1 cellular context compared by ENCODE assay signal in the genomic region with DNA sequence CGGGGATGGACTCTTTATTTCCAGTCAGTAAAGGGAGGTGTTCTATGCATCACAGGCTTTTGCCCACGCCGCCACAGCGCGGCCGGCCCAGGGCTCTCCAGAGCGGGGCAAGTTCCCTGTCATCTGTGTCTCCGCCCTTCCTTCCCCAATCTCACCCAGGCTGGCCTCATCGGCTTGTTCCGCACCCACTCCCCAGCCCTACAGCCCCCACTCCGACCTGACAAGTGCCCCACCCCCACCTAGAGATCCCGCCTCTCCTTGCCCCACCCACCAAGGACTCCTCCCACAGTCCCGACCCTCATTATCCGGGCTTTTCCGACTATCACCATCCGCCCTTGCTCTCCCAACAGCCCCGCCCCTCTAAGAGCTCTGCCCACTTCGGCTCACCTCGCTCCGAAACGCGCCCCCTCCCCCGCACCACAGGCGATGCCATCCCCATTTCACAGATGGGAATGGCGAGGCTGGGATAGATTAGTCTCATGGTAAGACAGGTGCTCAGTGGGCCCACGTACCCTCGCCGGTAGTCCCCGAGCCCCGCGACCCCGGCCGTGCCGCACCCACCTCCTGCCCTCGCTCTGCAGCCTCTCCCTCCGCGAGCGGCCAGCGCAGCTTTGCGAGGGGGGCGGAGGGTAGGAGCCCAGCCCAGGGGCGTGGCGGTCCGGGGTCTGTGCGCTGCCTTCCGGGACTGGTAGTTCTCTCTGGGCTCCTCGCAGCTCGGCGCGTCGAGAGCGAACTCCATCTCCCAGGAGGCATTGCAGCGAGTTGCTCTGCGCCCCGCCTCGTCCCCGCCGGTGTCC.
A peak's percentile ranks its signal among the peaks of the same experiment; 100 is the strongest.
TF ChIP-seq lines count a peak whose summit lies in the region.

A gene with protein sequence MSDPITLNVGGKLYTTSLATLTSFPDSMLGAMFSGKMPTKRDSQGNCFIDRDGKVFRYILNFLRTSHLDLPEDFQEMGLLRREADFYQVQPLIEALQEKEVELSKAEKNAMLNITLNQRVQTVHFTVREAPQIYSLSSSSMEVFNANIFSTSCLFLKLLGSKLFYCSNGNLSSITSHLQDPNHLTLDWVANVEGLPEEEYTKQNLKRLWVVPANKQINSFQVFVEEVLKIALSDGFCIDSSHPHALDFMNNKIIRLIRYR (minus strand): TSS at position 615 of the 797 bp plus-strand sequence. CDS start 14,072 bp downstream, outside the sequence.

TF ChIP-seq in HepG2, 621 proteins besides CTCF, POLR2A, EP300 and RAD21 (continued from another document and continues in another):
- no peak for TF ChIP-seq ZNF563 (CRISPR knock-in tag; IDR thresholded peaks at IDR 0.05)
- no peak for TF ChIP-seq ZC3H13 (CRISPR knock-in tag; IDR thresholded peaks at IDR 0.05)
- TF ChIP-seq ZNF619 (CRISPR knock-in tag; IDR thresholded peaks at IDR 0.05), result no peak; the same call in 1 of the 2 replicates
- TF ChIP-seq FOXK1 (CRISPR knock-in tag; IDR thresholded peaks at IDR 0.05; ENCODE audit: borderline replicate concordance, low read depth), result peak; percentile 61
- no peak for TF ChIP-seq ZNF557 (CRISPR knock-in tag; IDR thresholded peaks at IDR 0.05)
- TF ChIP-seq ZNF17 (CRISPR knock-in tag; IDR thresholded peaks at IDR 0.05), result no peak
- TF ChIP-seq ZBTB21 (CRISPR knock-in tag; IDR thresholded peaks at IDR 0.05), result no peak
- no peak for TF ChIP-seq MBD4 (IDR thresholded peaks at IDR 0.05; ENCODE audit: borderline replicate concordance, low read length)
- TF ChIP-seq SRY (CRISPR knock-in tag; IDR thresholded peaks at IDR 0.05), result peak; percentile 52; the same call in 1 of the 2 replicates
- TF ChIP-seq, protein P1, sequence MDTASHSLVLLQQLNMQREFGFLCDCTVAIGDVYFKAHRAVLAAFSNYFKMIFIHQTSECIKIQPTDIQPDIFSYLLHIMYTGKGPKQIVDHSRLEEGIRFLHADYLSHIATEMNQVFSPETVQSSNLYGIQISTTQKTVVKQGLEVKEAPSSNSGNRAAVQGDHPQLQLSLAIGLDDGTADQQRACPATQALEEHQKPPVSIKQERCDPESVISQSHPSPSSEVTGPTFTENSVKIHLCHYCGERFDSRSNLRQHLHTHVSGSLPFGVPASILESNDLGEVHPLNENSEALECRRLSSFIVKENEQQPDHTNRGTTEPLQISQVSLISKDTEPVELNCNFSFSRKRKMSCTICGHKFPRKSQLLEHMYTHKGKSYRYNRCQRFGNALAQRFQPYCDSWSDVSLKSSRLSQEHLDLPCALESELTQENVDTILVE (CRISPR knock-in tag; IDR thresholded peaks at IDR 0.05), result peak; percentile 54; the same call in 1 of the 2 replicates
- peak; percentile 46; the same call in 1 of the 2 replicates for TF ChIP-seq FOSL2 (CRISPR knock-in tag; IDR thresholded peaks at IDR 0.05)
- TF ChIP-seq, protein P2, sequence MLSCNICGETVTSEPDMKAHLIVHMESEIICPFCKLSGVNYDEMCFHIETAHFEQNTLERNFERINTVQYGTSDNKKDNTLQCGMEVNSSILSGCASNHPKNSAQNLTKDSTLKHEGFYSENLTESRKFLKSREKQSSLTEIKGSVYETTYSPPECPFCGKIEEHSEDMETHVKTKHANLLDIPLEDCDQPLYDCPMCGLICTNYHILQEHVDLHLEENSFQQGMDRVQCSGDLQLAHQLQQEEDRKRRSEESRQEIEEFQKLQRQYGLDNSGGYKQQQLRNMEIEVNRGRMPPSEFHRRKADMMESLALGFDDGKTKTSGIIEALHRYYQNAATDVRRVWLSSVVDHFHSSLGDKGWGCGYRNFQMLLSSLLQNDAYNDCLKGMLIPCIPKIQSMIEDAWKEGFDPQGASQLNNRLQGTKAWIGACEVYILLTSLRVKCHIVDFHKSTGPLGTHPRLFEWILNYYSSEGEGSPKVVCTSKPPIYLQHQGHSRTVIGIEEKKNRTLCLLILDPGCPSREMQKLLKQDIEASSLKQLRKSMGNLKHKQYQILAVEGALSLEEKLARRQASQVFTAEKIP (CRISPR knock-in tag; IDR thresholded peaks at IDR 0.05; ENCODE audit: borderline replicate concordance), result no peak
- TF ChIP-seq, protein P3, sequence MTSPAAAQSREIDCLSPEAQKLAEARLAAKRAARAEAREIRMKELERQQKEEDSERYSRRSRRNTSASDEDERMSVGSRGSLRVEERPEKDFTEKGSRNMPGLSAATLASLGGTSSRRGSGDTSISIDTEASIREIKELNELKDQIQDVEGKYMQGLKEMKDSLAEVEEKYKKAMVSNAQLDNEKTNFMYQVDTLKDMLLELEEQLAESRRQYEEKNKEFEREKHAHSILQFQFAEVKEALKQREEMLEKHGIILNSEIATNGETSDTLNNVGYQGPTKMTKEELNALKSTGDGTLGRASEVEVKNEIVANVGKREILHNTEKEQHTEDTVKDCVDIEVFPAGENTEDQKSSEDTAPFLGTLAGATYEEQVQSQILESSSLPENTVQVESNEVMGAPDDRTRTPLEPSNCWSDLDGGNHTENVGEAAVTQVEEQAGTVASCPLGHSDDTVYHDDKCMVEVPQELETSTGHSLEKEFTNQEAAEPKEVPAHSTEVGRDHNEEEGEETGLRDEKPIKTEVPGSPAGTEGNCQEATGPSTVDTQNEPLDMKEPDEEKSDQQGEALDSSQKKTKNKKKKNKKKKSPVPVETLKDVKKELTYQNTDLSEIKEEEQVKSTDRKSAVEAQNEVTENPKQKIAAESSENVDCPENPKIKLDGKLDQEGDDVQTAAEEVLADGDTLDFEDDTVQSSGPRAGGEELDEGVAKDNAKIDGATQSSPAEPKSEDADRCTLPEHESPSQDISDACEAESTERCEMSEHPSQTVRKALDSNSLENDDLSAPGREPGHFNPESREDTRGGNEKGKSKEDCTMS (CRISPR knock-in tag; conservative IDR thresholded peaks at IDR 0.05), result no peak
- TF ChIP-seq NFRKB (IDR thresholded peaks at IDR 0.05), result no peak
- no peak for TF ChIP-seq ZNF264 (CRISPR knock-in tag; IDR thresholded peaks at IDR 0.05)
- TF ChIP-seq ATM (IDR thresholded peaks at IDR 0.05; ENCODE audit: borderline replicate concordance), result no peak
- no peak for TF ChIP-seq ZNF383 (CRISPR knock-in tag; IDR thresholded peaks at IDR 0.05; ENCODE audit: borderline replicate concordance)
- TF ChIP-seq SP1 (IDR thresholded peaks at IDR 0.05), result no peak
- TF ChIP-seq SP1 (CRISPR knock-in tag; IDR thresholded peaks at IDR 0.05), result peak; percentile 88
- TF ChIP-seq HDAC2 (CRISPR knock-in tag; IDR thresholded peaks at IDR 0.05), result peak; percentile 88
- no peak for TF ChIP-seq JARID2 (CRISPR knock-in tag; IDR thresholded peaks at IDR 0.05; ENCODE audit: insufficient replicate concordance)
- no peak for TF ChIP-seq ZFY (CRISPR knock-in tag; IDR thresholded peaks at IDR 0.05)
- no peak for TF ChIP-seq NONO (IDR thresholded peaks at IDR 0.05)
- TF ChIP-seq NONO (CRISPR knock-in tag; conservative IDR thresholded peaks at IDR 0.05), result peak; percentile 91
- 0 out of 2 replicates have a peak, but pooled peaks have one; percentile 81 for TF ChIP-seq ZNF33B (CRISPR knock-in tag; IDR thresholded peaks at IDR 0.05)
- peak; percentile 22; the same call in 1 of the 2 replicates for TF ChIP-seq ZNF160 (CRISPR knock-in tag; IDR thresholded peaks at IDR 0.05)
- TF ChIP-seq AGO2 (optimal IDR thresholded peaks at IDR 0.05; ENCODE audit: low read depth, low read length), result peak; percentile 36
- TF ChIP-seq, protein P4, sequence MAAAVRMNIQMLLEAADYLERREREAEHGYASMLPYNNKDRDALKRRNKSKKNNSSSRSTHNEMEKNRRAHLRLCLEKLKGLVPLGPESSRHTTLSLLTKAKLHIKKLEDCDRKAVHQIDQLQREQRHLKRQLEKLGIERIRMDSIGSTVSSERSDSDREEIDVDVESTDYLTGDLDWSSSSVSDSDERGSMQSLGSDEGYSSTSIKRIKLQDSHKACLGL (CRISPR knock-in tag; IDR thresholded peaks at IDR 0.05), result peak; percentile 58; the same call in 1 of the 2 replicates
- TF ChIP-seq SMC3 (IDR thresholded peaks at IDR 0.05; ENCODE audit: low read length), result no peak
- TF ChIP-seq KMT2B (CRISPR knock-in tag; IDR thresholded peaks at IDR 0.05), result 0 out of 2 replicates have a peak, but pooled peaks have one; percentile 56
- TF ChIP-seq, protein P5, sequence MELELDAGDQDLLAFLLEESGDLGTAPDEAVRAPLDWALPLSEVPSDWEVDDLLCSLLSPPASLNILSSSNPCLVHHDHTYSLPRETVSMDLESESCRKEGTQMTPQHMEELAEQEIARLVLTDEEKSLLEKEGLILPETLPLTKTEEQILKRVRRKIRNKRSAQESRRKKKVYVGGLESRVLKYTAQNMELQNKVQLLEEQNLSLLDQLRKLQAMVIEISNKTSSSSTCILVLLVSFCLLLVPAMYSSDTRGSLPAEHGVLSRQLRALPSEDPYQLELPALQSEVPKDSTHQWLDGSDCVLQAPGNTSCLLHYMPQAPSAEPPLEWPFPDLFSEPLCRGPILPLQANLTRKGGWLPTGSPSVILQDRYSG (CRISPR knock-in tag; IDR thresholded peaks at IDR 0.05), result no peak
- TF ChIP-seq NR2F2 (IDR thresholded peaks at IDR 0.05; ENCODE audit: borderline replicate concordance, low read depth), result no peak
- TF ChIP-seq ATF1 (CRISPR knock-in tag; IDR thresholded peaks at IDR 0.05), result no peak
- peak; percentile 79; the same call in 1 of the 2 replicates for TF ChIP-seq KDM5A (IDR thresholded peaks at IDR 0.05; ENCODE audit: borderline replicate concordance, low read length)
- peak; percentile 61 for TF ChIP-seq PHF8 (CRISPR knock-in tag; IDR thresholded peaks at IDR 0.05)
- no peak for TF ChIP-seq ZNF777 (CRISPR knock-in tag; IDR thresholded peaks at IDR 0.05)
- TF ChIP-seq ZNF292 (CRISPR knock-in tag; IDR thresholded peaks at IDR 0.05; ENCODE audit: borderline replicate concordance, low read depth), result no peak
- TF ChIP-seq ZSCAN29 (CRISPR knock-in tag; conservative IDR thresholded peaks at IDR 0.05), result peak; percentile 90
- TF ChIP-seq, protein P6, sequence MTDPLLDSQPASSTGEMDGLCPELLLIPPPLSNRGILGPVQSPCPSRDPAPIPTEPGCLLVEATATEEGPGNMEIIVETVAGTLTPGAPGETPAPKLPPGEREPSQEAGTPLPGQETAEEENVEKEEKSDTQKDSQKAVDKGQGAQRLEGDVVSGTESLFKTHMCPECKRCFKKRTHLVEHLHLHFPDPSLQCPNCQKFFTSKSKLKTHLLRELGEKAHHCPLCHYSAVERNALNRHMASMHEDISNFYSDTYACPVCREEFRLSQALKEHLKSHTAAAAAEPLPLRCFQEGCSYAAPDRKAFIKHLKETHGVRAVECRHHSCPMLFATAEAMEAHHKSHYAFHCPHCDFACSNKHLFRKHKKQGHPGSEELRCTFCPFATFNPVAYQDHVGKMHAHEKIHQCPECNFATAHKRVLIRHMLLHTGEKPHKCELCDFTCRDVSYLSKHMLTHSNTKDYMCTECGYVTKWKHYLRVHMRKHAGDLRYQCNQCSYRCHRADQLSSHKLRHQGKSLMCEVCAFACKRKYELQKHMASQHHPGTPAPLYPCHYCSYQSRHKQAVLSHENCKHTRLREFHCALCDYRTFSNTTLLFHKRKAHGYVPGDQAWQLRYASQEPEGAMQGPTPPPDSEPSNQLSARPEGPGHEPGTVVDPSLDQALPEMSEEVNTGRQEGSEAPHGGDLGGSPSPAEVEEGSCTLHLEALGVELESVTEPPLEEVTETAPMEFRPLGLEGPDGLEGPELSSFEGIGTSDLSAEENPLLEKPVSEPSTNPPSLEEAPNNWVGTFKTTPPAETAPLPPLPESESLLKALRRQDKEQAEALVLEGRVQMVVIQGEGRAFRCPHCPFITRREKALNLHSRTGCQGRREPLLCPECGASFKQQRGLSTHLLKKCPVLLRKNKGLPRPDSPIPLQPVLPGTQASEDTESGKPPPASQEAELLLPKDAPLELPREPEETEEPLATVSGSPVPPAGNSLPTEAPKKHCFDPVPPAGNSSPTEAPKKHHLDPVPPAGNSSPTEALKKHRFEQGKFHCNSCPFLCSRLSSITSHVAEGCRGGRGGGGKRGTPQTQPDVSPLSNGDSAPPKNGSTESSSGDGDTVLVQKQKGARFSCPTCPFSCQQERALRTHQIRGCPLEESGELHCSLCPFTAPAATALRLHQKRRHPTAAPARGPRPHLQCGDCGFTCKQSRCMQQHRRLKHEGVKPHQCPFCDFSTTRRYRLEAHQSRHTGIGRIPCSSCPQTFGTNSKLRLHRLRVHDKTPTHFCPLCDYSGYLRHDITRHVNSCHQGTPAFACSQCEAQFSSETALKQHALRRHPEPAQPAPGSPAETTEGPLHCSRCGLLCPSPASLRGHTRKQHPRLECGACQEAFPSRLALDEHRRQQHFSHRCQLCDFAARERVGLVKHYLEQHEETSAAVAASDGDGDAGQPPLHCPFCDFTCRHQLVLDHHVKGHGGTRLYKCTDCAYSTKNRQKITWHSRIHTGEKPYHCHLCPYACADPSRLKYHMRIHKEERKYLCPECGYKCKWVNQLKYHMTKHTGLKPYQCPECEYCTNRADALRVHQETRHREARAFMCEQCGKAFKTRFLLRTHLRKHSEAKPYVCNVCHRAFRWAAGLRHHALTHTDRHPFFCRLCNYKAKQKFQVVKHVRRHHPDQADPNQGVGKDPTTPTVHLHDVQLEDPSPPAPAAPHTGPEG (CRISPR knock-in tag; IDR thresholded peaks at IDR 0.05), result no peak
- TF ChIP-seq, protein P7, sequence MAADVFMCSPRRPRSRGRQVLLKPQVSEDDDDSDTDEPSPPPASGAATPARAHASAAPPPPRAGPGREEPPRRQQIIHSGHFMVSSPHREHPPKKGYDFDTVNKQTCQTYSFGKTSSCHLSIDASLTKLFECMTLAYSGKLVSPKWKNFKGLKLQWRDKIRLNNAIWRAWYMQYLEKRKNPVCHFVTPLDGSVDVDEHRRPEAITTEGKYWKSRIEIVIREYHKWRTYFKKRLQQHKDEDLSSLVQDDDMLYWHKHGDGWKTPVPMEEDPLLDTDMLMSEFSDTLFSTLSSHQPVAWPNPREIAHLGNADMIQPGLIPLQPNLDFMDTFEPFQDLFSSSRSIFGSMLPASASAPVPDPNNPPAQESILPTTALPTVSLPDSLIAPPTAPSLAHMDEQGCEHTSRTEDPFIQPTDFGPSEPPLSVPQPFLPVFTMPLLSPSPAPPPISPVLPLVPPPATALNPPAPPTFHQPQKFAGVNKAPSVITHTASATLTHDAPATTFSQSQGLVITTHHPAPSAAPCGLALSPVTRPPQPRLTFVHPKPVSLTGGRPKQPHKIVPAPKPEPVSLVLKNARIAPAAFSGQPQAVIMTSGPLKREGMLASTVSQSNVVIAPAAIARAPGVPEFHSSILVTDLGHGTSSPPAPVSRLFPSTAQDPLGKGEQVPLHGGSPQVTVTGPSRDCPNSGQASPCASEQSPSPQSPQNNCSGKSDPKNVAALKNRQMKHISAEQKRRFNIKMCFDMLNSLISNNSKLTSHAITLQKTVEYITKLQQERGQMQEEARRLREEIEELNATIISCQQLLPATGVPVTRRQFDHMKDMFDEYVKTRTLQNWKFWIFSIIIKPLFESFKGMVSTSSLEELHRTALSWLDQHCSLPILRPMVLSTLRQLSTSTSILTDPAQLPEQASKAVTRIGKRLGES (CRISPR knock-in tag; IDR thresholded peaks at IDR 0.05; ENCODE audit: borderline replicate concordance), result no peak
- TF ChIP-seq ZNF547 (CRISPR knock-in tag; IDR thresholded peaks at IDR 0.05), result 0 out of 2 replicates have a peak, but pooled peaks have one; percentile 66
- 0 out of 2 replicates have a peak, but pooled peaks have one; percentile 4 for TF ChIP-seq RARA (CRISPR knock-in tag; IDR thresholded peaks at IDR 0.05)
- TF ChIP-seq, protein P8, sequence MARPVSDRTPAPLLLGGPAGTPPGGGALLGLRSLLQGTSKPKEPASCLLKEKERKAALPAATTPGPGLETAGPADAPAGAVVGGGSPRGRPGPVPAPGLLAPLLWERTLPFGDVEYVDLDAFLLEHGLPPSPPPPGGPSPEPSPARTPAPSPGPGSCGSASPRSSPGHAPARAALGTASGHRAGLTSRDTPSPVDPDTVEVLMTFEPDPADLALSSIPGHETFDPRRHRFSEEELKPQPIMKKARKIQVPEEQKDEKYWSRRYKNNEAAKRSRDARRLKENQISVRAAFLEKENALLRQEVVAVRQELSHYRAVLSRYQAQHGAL (CRISPR knock-in tag; IDR thresholded peaks at IDR 0.05; ENCODE audit: not compliant biosample characterization), result no peak
